In genomic region chr11:103028304-103029020, GRCh38 we compare ENCODE assay signal across 8 cellular contexts.
A peak's percentile ranks its signal among the peaks of the same experiment; 100 is the strongest.
DNase-seq lines count a peak whose midpoint lies in the region; ATAC-seq and TF ChIP-seq lines count a peak whose summit lies in the region.
"Not testable (repeated sequence)": the region's sequence is repeated elsewhere in the genome, so short reads cannot be mapped to it uniquely, and the experiment has no call there.

No MANE protein-coding gene starts in this region.

- peak; percentile 96 for ATAC-seq in GM18907 (IDR thresholded peaks at IDR 0.05; ENCODE audit: unreplicated experiment)
- ATAC-seq in GM21360 (IDR thresholded peaks at IDR 0.05; ENCODE audit: unreplicated experiment), result peak; percentile 97
- peak; percentile 95 for ATAC-seq in HG02623 (IDR thresholded peaks at IDR 0.05; ENCODE audit: unreplicated experiment)
- peak; percentile 89 for ATAC-seq in HG03066 (IDR thresholded peaks at IDR 0.05; ENCODE audit: low read depth, unreplicated experiment)
- peak; percentile 86 for ATAC-seq in HG03521 (IDR thresholded peaks at IDR 0.05; ENCODE audit: unreplicated experiment)

- POLR2A ChIA-PET in activated CD4-positive, alpha-beta memory T cell treated with anti-CD3 and anti-CD28 coated beads, Interleukin-2, amount 10 ng/mL, durations not matched to agents 7 days and 5 days (lab: Charles Lee), result not testable (repeated sequence)

- H3K4me1 Mint-ChIP-seq in activated CD4-positive, alpha-beta memory T cell treated with anti-CD3 and anti-CD28 coated beads, Interleukin-2, amount 10 ng/mL, durations not matched to agents 7 days and 5 days, result peaks cover 19% of the 10 kb centered on the region

- CTCF ChIA-PET in activated CD4-positive, alpha-beta memory T cell treated with anti-CD3 and anti-CD28 coated beads, Interleukin-2, amount 10 ng/mL, durations not matched to agents 7 days and 5 days (lab: Charles Lee), result not testable (repeated sequence)

- H3K27ac Mint-ChIP-seq in activated CD4-positive, alpha-beta memory T cell treated with anti-CD3 and anti-CD28 coated beads, Interleukin-2, amount 10 ng/mL, durations not matched to agents 7 days and 5 days, result peak overlapping the region; percentile 13

- H3K4me3 Mint-ChIP-seq in activated CD4-positive, alpha-beta memory T cell treated with anti-CD3 and anti-CD28 coated beads, Interleukin-2, amount 10 ng/mL, durations not matched to agents 7 days and 5 days, result not testable (repeated sequence)

- not testable (repeated sequence) for TF ChIP-seq CTCF in GM12865 (IDR thresholded peaks at IDR 0.05; ENCODE audit: insufficient read depth, low read depth, low read length, missing control alignments)

- peak; percentile 74 for DNase-seq in GM12865 (ENCODE audit: low read depth)
- not testable (repeated sequence) for DNase-seq in activated CD4-positive, alpha-beta memory T cell treated with anti-CD3 and anti-CD28 coated beads, Interleukin-2, amount 10 ng/mL, durations not matched to agents 7 days and 5 days
- peak; percentile 36 for DNase-seq in dedifferentiated amniotic fluid mesenchymal stem cell (ENCODE audit: extremely low spot score)

- H3K36me3 Mint-ChIP-seq in activated CD4-positive, alpha-beta memory T cell treated with anti-CD3 and anti-CD28 coated beads, Interleukin-2, amount 10 ng/mL, durations not matched to agents 7 days and 5 days (ENCODE audit: low read depth), result not testable (repeated sequence)

- not testable (repeated sequence) for H3K4me3 ChIP-seq in GM12865 (ENCODE audit: low read depth, low read length)

- H3K27me3 Mint-ChIP-seq in activated CD4-positive, alpha-beta memory T cell treated with anti-CD3 and anti-CD28 coated beads, Interleukin-2, amount 10 ng/mL, durations not matched to agents 7 days and 5 days, result not testable (repeated sequence)

- not testable (repeated sequence) for H3K9me3 Mint-ChIP-seq in activated CD4-positive, alpha-beta memory T cell treated with anti-CD3 and anti-CD28 coated beads, Interleukin-2, amount 10 ng/mL, durations not matched to agents 7 days and 5 days
